ENCODE assay signal across 9 cellular contexts in the genomic region with DNA sequence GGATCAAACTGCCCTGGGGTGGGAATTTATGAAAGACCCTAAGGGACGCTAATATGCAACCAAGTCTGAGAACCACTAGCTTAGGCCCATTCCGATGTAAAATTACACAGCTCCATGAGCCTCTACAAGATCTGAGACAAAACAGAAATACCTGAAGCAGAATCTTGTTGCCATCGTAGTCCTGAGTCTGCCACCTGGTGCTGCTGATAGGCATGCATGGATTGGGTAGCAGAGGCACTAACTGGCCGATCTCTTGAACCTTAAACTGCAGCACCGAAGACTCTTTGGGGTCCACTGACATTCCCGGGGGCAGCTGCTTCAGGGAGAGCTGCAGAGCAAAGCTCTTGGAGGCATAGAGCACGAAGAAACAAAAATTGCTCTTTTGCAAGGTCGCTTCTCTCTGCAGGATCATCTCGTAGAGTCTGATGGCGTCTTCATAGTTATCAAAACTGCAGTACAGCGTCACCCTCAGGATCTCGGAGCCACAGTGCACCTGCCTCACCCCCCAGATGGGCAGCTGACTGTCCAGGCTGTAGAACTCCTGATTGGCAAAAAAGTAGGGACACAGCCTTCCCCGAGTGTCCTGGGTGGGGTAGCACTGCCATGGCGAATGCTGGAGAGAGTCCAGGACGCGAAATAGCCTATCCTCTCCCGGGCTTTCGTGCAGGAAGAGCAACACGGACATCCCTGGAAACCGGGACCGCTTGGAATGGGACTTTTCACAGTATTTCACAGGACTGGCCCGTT. TPM values are rescaled to one million over a fixed set of nuclear protein-coding genes. Genes with fewer than 3 reads are reported as not detected.
DNase-seq lines count a peak whose midpoint lies in the region; ATAC-seq, FAIRE-seq and TF ChIP-seq lines count a peak whose summit lies in the region.
"Had no signal": no experiment of that assay in that cellular context is flagged by ENCODE, and none has a peak within 500 bp of the region (broad histone marks: within the 10 kb centered on the region; RNA-seq: fewer than 3 reads in every experiment).

No MANE protein-coding gene starts in this region.

- no peaks in the 10 kb centered on the region for H3K27me3 ChIP-seq in upper lobe of right lung
- H3K27me3 ChIP-seq in small intestine (ENCODE audit: control insufficient read depth in 2 of 2, insufficient read depth in 2 of 2, low read length in 2 of 2), result no peaks in the 10 kb centered on the region

- intact Hi-C loops in activated naive CD4-positive, alpha-beta T cell treated with anti-CD3 and anti-CD28 coated beads for 36 hours (cut with micrococcal nuclease), result loop anchor here (1.0 kb wide), 1 partner anchor 44 kb away; no protein-coding TSS in a partner anchor
- intact Hi-C loops in upper lobe of right lung (cut with DNase I), result no loop called here

- peak; percentile 17 to 44 for ATAC-seq in naive thymus-derived CD8-positive, alpha-beta T cell
- ATAC-seq in upper lobe of right lung, result peak; percentile 31
- ATAC-seq in GM21447 (IDR thresholded peaks at IDR 0.05; ENCODE audit: unreplicated experiment), result no peak
- no peak for ATAC-seq in HG03175 (IDR thresholded peaks at IDR 0.05; ENCODE audit: unreplicated experiment)

- CTCF ChIA-PET in activated naive CD4-positive, alpha-beta T cell treated with anti-CD3 and anti-CD28 coated beads for 36 hours (lab: Charles Lee), result interaction anchor here (0.6 to 1.6 kb wide), 7 partner anchors 26 to 436 kb away, joined by 3 to 4 read pairs (median 3); no protein-coding TSS in a partner anchor

- H3K36me3 Mint-ChIP-seq in activated naive CD4-positive, alpha-beta T cell treated with anti-CD3 and anti-CD28 coated beads for 36 hours (ENCODE audit: low read depth), result no peaks in the 10 kb centered on the region
- peaks cover 54% of the 10 kb centered on the region for H3K36me3 Mint-ChIP-seq in endothelial cell (ENCODE audit: low read depth, unreplicated experiment)
- no peaks in the 10 kb centered on the region for H3K36me3 Mint-ChIP-seq in naive thymus-derived CD8-positive, alpha-beta T cell

- POLR2A ChIA-PET in naive thymus-derived CD8-positive, alpha-beta T cell (lab: Charles Lee), result no interaction called here

- H3K4me1 ChIP-seq in upper lobe of right lung (peaks cover 5% of the 10 kb centered on the region), small intestine (ENCODE audit: control insufficient read depth in 2 of 2, insufficient read depth in 1 of 2, low read depth in 1 of 2, low read length in 1 of 2) (no peaks in the 10 kb centered on the region)

- H3K4me3 ChIP-seq in upper lobe of right lung (peak overlapping the region; percentile 49), small intestine (ENCODE audit: low read depth in 1 of 2, low read length in 2 of 2) (no peak overlapping the region)

- H3K27ac ChIP-seq in upper lobe of right lung (peak overlapping the region; percentile 78), small intestine (ENCODE audit: low read depth in 1 of 2, low read length in 1 of 2) (peak overlapping the region in 1 of 2 donors; percentile 72)

- no peak for FAIRE-seq in small intestine (lab: Jason Lieb, UNC)

- peak; percentile 14 for DNase-seq in activated naive CD4-positive, alpha-beta T cell treated with anti-CD3 and anti-CD28 coated beads for 36 hours
- no peak for DNase-seq in activated naive CD4-positive, alpha-beta T cell (lab: John Stamatoyannopoulos, UW)
- no peak for DNase-seq in endothelial cell (ENCODE audit: low spot score)
- DNase-seq in naive thymus-derived CD8-positive, alpha-beta T cell, result peak in 3 of 10 donors; percentile 6 to 7 (median 7)
- DNase-seq in upper lobe of right lung, result no peak
- DNase-seq in small intestine, result no peak

- no peak for TF ChIP-seq CTCF in endothelial cell (IDR thresholded peaks at IDR 0.05; ENCODE audit: unreplicated experiment)
- no peak for TF ChIP-seq CTCF in upper lobe of right lung (IDR thresholded peaks at IDR 0.05)

- no peaks in the 10 kb centered on the region for H3K9me3 ChIP-seq in upper lobe of right lung
- no peaks in the 10 kb centered on the region for H3K9me3 ChIP-seq in small intestine (ENCODE audit: control insufficient read depth, low read depth)

- H3K36me3 ChIP-seq in upper lobe of right lung (no peaks in the 10 kb centered on the region), small intestine (ENCODE audit: control insufficient read depth in 2 of 2, insufficient read depth in 2 of 2, low read length in 2 of 2) (no peaks in the 10 kb centered on the region)

- peaks cover 2% of the 10 kb centered on the region for H3K27me3 Mint-ChIP-seq in activated naive CD4-positive, alpha-beta T cell treated with anti-CD3 and anti-CD28 coated beads for 36 hours (ENCODE audit: low read depth)
- H3K27me3 Mint-ChIP-seq in endothelial cell (ENCODE audit: unreplicated experiment), result peaks cover 10% of the 10 kb centered on the region
- peaks cover 0 to 7% (median 0%) of the 10 kb centered on the region in 5 donors for H3K27me3 Mint-ChIP-seq in naive thymus-derived CD8-positive, alpha-beta T cell

- no peaks in the 10 kb centered on the region for H3K9me3 Mint-ChIP-seq in activated naive CD4-positive, alpha-beta T cell treated with anti-CD3 and anti-CD28 coated beads for 36 hours
- H3K9me3 Mint-ChIP-seq in endothelial cell (ENCODE audit: unreplicated experiment), result peaks cover 4% of the 10 kb centered on the region
- no peaks in the 10 kb centered on the region for H3K9me3 Mint-ChIP-seq in naive thymus-derived CD8-positive, alpha-beta T cell

- 63 to 80% (median 79%) methylated on average over 22 of the region's 22 CpGs for WGBS in small intestine, 3 donors

- H3K4me1 Mint-ChIP-seq in activated naive CD4-positive, alpha-beta T cell treated with anti-CD3 and anti-CD28 coated beads for 36 hours (ENCODE audit: low read depth), result peaks cover 11% of the 10 kb centered on the region
- peaks cover 32% of the 10 kb centered on the region for H3K4me1 Mint-ChIP-seq in endothelial cell (ENCODE audit: unreplicated experiment)
- H3K4me1 Mint-ChIP-seq in naive thymus-derived CD8-positive, alpha-beta T cell, result peaks cover 4 to 16% (median 13%) of the 10 kb centered on the region in 4 donors

- H3K27ac Mint-ChIP-seq in activated naive CD4-positive, alpha-beta T cell treated with anti-CD3 and anti-CD28 coated beads for 36 hours, result no peak overlapping the region
- peak overlapping the region; percentile 100 for H3K27ac Mint-ChIP-seq in endothelial cell (ENCODE audit: unreplicated experiment)
- peak overlapping the region in 6 of 10 donors; percentile 8 to 81 (median 66) for H3K27ac Mint-ChIP-seq in naive thymus-derived CD8-positive, alpha-beta T cell

- peak overlapping the region; percentile 70 for H3K4me3 Mint-ChIP-seq in activated naive CD4-positive, alpha-beta T cell treated with anti-CD3 and anti-CD28 coated beads for 36 hours
- H3K4me3 Mint-ChIP-seq in endothelial cell (ENCODE audit: unreplicated experiment), result peak overlapping the region; percentile 94
- peak overlapping the region; percentile 65 to 80 (median 77) for H3K4me3 Mint-ChIP-seq in naive thymus-derived CD8-positive, alpha-beta T cell

RNA-seq across cellular contexts. Expression of a gene that starts 0.8 kb away (rescaled TPM):
- total RNA-seq in activated naive CD4-positive, alpha-beta T cell treated with anti-CD3 and anti-CD28 coated beads for 36 hours, result under 1 TPM; 0.32 to 0.43 TPM
- total RNA-seq in endothelial cell (ENCODE audit: unreplicated experiment) (269 TPM), upper lobe of right lung (4.4 TPM)
- total RNA-seq in naive thymus-derived CD8-positive, alpha-beta T cell, result not detected
- polyA plus RNA-seq in naive thymus-derived CD8-positive, alpha-beta T cell, result under 1 TPM in 2 of 3 donors, not detected in 1; 0.14 to 0.18 TPM
- 1 to 10 TPM in 1 of 3 donors, under 1 TPM in 1, not detected in 1; 0.81 to 2.0 TPM for polyA plus RNA-seq in small intestine
- total RNA-seq: OCI-LY7 had no signal

Comparison
In these comparisons a context has a peak if more than half of its experiments do, and no peak if none do; other contexts are left out.
1. ATAC-seq: peak in naive thymus-derived CD8-positive, alpha-beta T cell (2 of 2) and upper lobe of right lung (single experiment); none in GM21447 (single experiment) and HG03175 (single experiment).
2. RNA of a gene that starts 0.8 kb away (total RNA-seq): 269 TPM in endothelial cell (single experiment); 4.4 TPM in upper lobe of right lung (single experiment), 0.32 to 0.43 TPM in activated naive CD4-positive, alpha-beta T cell treated with anti-CD3 and anti-CD28 coated beads for 36 hours and not detected in naive thymus-derived CD8-positive, alpha-beta T cell; every median in the first group is over 10 times any median in the second.
3. Peak in every context shown above with its lines, with median percentiles within 50 percentile points of each other: H3K4me3 Mint-ChIP-seq.